Comparison of ENCODE assay signal across 1 cellular context in genomic region chr2:198004921-198005829, GRCh38.
TF ChIP-seq lines count a peak whose summit lies in the region.

No MANE protein-coding gene starts in this region.

TF ChIP-seq in GM12878, 131 proteins besides CTCF, POLR2A, EP300 and RAD21 (continued from another document):
- TF ChIP-seq PKNOX1 (IDR thresholded peaks at IDR 0.05) (peak; percentile 38), ZNF274 (IDR thresholded peaks at IDR 0.05; ENCODE audit: insufficient read depth, insufficient read length) (no peak), PBX3 (IDR thresholded peaks at IDR 0.05; ENCODE audit: insufficient replicate concordance, low read depth, low read length) (peak; percentile 13), IKZF1 (conservative IDR thresholded peaks at IDR 0.05) (peak; percentile 82), RELA (IDR thresholded peaks at IDR 0.05; ENCODE audit: borderline replicate concordance, partially characterized antibody) (peak; percentile 93), PAX5 (IDR thresholded peaks at IDR 0.05; ENCODE audit: borderline replicate concordance, low read depth, low read length) (peak; percentile 14; the same call in 1 of the 2 replicates), EGR1 (IDR thresholded peaks at IDR 0.05; ENCODE audit: borderline replicate concordance in 1 of 2, low read depth in 2 of 2, low read length in 2 of 2) (no peak), SMARCA5 (IDR thresholded peaks at IDR 0.05) (peak; percentile 95; the same call in 1 of the 2 replicates)
TF ChIP-seq in GM12878: peak in this region for 50.
